ENCODE assay signal across 8 cellular contexts in the genomic region with DNA sequence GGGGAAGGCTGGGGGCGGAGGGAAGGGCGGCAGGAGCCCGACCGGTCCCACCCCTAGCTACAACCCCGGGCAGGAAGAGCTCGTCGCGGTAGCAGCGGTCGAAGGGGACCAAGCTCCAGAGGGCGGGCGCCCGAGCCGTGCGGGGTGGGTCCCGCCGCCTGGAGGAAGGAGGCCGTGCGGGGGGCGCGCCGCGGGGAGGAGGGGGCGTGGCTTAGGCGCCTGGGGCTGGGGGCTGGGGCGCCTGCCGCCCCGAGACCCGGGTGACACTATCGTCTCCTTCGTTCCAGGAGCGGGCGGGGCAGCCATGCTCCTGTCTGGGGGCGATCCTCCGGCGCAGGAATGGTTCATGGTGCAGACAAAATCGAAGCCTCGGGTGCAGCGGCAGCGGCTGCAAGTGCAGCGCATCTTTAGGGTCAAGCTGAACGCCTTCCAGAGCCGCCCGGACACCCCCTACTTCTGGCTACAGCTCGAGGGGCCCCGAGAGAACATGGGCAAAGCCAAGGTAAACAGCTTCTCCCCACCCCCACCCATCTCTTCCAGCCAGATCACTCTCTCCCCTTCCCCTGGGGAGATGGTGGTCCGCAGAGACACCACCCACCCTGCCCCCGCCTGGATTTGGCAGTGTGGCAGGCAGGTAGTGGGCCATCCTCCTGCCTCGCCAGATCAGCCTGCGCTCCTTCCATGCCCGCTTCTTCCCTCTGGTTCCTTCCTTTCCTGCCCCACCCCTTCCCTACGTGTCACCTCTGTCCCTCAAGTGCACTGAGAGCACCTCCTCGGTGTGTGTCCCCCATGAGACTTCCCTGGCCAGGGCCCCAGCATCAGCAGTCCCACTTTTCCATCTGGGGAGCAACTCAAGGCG. TPM values are rescaled to one million over a fixed set of nuclear protein-coding genes. Genes with fewer than 3 reads are reported as not detected.
A peak's percentile ranks its signal among the peaks of the same experiment; 100 is the strongest.
DNase-seq lines count a peak whose midpoint lies in the region; ATAC-seq and TF ChIP-seq lines count a peak whose summit lies in the region.

A gene (plus strand): TSS at position 61 of the 859 bp plus-strand sequence. CDS start 244 bp downstream, at position 305.

- 5% methylated on average over 53 of the region's 54 CpGs for WGBS in thymus

- no peak for ATAC-seq in HG03565 (IDR thresholded peaks at IDR 0.05; ENCODE audit: unreplicated experiment)

- H3K9me3 ChIP-seq in thymus (ENCODE audit: control insufficient read depth) = no peaks in the 10 kb centered on the region

- peak; percentile 71 for DNase-seq in AG20443 (ENCODE audit: low spot score)
- peak; percentile 63 for DNase-seq in HuH-7 (ENCODE audit: low spot score)
- DNase-seq in activated T-cell treated with anti-CD3 and anti-CD28 coated beads for 48 hours (ENCODE audit: low read depth) = peak; percentile 12
- DNase-seq in epithelial cell of proximal tubule (ENCODE audit: low read depth) = no peak
- DNase-seq in mucosa of gallbladder (ENCODE audit: low spot score) = no peak
- DNase-seq in NCI-H2107 treated with DMSO at 0.1 percent for 48 hours (lab: John Stamatoyannopoulos, UW; ENCODE audit: unreplicated experiment) = no peak

- TF ChIP-seq CTCF in epithelial cell of proximal tubule (conservative IDR thresholded peaks at IDR 0.05; ENCODE audit: low read depth, low read length) = no peak

- peaks cover 5% of the 10 kb centered on the region for H3K4me1 ChIP-seq in thymus (ENCODE audit: control insufficient read depth, insufficient read depth, low read length)

- H3K4me3 ChIP-seq in epithelial cell of proximal tubule (ENCODE audit: low read depth, low read length) = peak within 1 kb of the TSS; percentile 54
- peak within 1 kb of the TSS; percentile 58 for H3K4me3 ChIP-seq in thymus (ENCODE audit: low read length)

- no peaks in the 10 kb centered on the region for H3K36me3 ChIP-seq in thymus (ENCODE audit: control insufficient read depth, insufficient read depth)

- peak within 1 kb of the TSS; percentile 55 for H3K27ac ChIP-seq in thymus (ENCODE audit: low read depth)

- no peaks in the 10 kb centered on the region for H3K27me3 ChIP-seq in thymus (ENCODE audit: control insufficient read depth, insufficient read depth)

RNA-seq across cellular contexts. Expression of the gene that starts here (rescaled TPM):
- 3.4 and 6.2 TPM in 2 replicates for total RNA-seq in epithelial cell of proximal tubule
- total RNA-seq in mucosa of gallbladder = 30.6 TPM
- 4.3 TPM for polyA plus RNA-seq in thymus

Comparison
In these comparisons a context has a peak if more than half of its experiments do, and no peak if none do; other contexts are left out.
1. DNase-seq: peak in AG20443 (single experiment), HuH-7 (single experiment) and activated T-cell treated with anti-CD3 and anti-CD28 coated beads for 48 hours (single experiment); none in epithelial cell of proximal tubule (single experiment), mucosa of gallbladder (single experiment) and NCI-H2107 treated with DMSO at 0.1 percent for 48 hours (single experiment).